27 cellular contexts compared by ENCODE assay signal in the genomic region with DNA sequence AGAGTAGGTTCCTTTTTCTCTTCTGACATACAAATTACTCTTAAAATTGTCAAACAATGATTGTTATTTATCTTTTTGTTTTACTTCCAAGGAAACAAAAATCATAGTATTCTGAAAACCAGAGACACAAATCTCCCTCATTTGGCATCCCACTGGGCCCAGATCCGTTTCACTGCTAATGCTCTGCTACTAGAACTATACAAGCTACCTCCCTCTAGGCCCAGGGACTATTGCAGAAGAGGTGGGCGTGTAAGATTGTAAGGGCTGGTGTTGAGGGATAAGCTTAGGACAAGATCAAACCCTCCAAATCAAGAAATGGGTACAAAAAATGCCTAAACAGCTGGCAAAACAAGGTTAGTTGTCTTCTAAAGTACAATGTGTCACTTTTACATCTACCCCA.
"Had no signal": no experiment of that assay in that cellular context is flagged by ENCODE, and none has a peak within 500 bp of the region (broad histone marks: within the 10 kb centered on the region; RNA-seq: fewer than 3 reads in every experiment).

No MANE protein-coding gene starts in this region.

- H3K9me3 ChIP-seq: ovary, tibial nerve, uterus had no signal

- H3K27me3 ChIP-seq: left lung, ovary, right atrium auricular region, tibial nerve, uterus had no signal

- H3K4me1 ChIP-seq: left lung, lower lobe of right lung, right atrium auricular region, tibial nerve, uterus had no signal

- H3K4me3 Mint-ChIP-seq: immature natural killer cell; mesothelial cell of epicardium; naive B cell; natural killer cell; nephron progenitor cell; stimulated activated effector memory CD8-positive, alpha-beta T cell treated with anti-CD3 and anti-CD28 coated beads, Interleukin-12 subunit alpha, Interleukin-12 subunit beta, amount 100 ng/mL, for 72 hours; stimulated activated naive CD8-positive, alpha-beta T cell treated with anti-CD3 and anti-CD28 coated beads, Interleukin-15, Interleukin-2, amounts not matched to agents 100 ng/mL and 50 ng/mL, for 24 hours; type B pancreatic cell had no signal

- H3K4me3 ChIP-seq: left lung, lower lobe of right lung, ovary, right atrium auricular region, skin epidermis, tibial nerve, uterus had no signal

- DNase-seq: hippocampal formation; immature natural killer cell; kidney; left colon; left lung; lower lobe of right lung; mammary epithelial cell; mesenchymal stem cell; naive B cell; natural killer cell; nephron progenitor cell; ovary; stimulated activated CD4-positive, alpha-beta T cell treated with anti-CD3 and anti-CD28 coated beads, Interleukin-12 subunit alpha, Interleukin-12 subunit beta, amount 100 ng/mL, for 4 hours; stimulated activated CD4-positive, alpha-beta T cell treated with anti-CD3 and anti-CD28 coated beads, Interleukin-15, amount 100 ng/mL, for 24 hours; stimulated activated CD4-positive, alpha-beta T cell treated with anti-CD3 and anti-CD28 coated beads, Interleukin-2, amount 100 ng/mL, for 24 hours; stimulated activated CD4-positive, alpha-beta T cell treated with anti-CD3 and anti-CD28 coated beads, Interleukin-4, amount 100 ng/mL, for 1 hour; stimulated activated naive CD4-positive, alpha-beta T cell; uterus had no signal

- H3K27me3 Mint-ChIP-seq: naive B cell; progenitor cell of endocrine pancreas; stimulated activated naive CD8-positive, alpha-beta T cell treated with anti-CD3 and anti-CD28 coated beads, Interleukin-15, Interleukin-2, amounts not matched to agents 100 ng/mL and 50 ng/mL, for 24 hours; type B pancreatic cell had no signal

- H3K36me3 Mint-ChIP-seq: immature natural killer cell, mesothelial cell of epicardium, naive B cell, type B pancreatic cell had no signal

- H3K27ac ChIP-seq: left lung, lower lobe of right lung, ovary, right atrium auricular region, skin epidermis, tibial nerve, uterus had no signal

- H3K36me3 ChIP-seq: left lung, lower lobe of right lung, ovary, right atrium auricular region, tibial nerve, uterus had no signal

- ATAC-seq: left colon; left lung; lower lobe of right lung; natural killer cell; sciatic nerve; stimulated activated effector memory CD8-positive, alpha-beta T cell treated with anti-CD3 and anti-CD28 coated beads, Interleukin-12 subunit alpha, Interleukin-12 subunit beta, amount 100 ng/mL, for 72 hours had no signal

- H3K4me1 Mint-ChIP-seq: natural killer cell had no signal

- H3K27ac Mint-ChIP-seq: immature natural killer cell; mesothelial cell of epicardium; naive B cell; natural killer cell; nephron progenitor cell; progenitor cell of endocrine pancreas; stimulated activated effector memory CD8-positive, alpha-beta T cell treated with anti-CD3 and anti-CD28 coated beads, Interleukin-12 subunit alpha, Interleukin-12 subunit beta, amount 100 ng/mL, for 72 hours; stimulated activated naive CD8-positive, alpha-beta T cell treated with anti-CD3 and anti-CD28 coated beads, Interleukin-15, Interleukin-2, amounts not matched to agents 100 ng/mL and 50 ng/mL, for 24 hours; type B pancreatic cell had no signal
